In genomic region chr12:76031081-76031413, GRCh38 we compare ENCODE assay signal across 8 cellular contexts. TPM values are rescaled to one million over a fixed set of nuclear protein-coding genes. Genes with fewer than 3 reads are reported as not detected.
DNase-seq lines count a peak whose midpoint lies in the region; ATAC-seq and TF ChIP-seq lines count a peak whose summit lies in the region.

No MANE protein-coding gene starts in this region.

- H3K27ac ChIP-seq in C4-2B (peak overlapping the region; percentile 80), GM23338 (ENCODE audit: low read depth) (no peak overlapping the region), SJSA1 (peak overlapping the region; percentile 89), fibroblast of lung (ENCODE audit: insufficient read depth, low read length) (peak overlapping the region; percentile 97), prostate gland (peak overlapping the region; percentile 85 to 92)

- peak overlapping the region; percentile 94 for H3K4me3 Mint-ChIP-seq in GM23338

- no peak overlapping the region for H2AFZ ChIP-seq in GM23338
- H2AFZ ChIP-seq in fibroblast of lung (ENCODE audit: low read length) = no peak overlapping the region

- H4K20me1 ChIP-seq in GM23338 (replicated peaks; ENCODE audit: insufficient read depth) (no peaks in the 10 kb centered on the region), fibroblast of lung (ENCODE audit: control insufficient read depth, extremely low read depth, insufficient read depth, low read length) (no peaks in the 10 kb centered on the region)

- H3K4me2 ChIP-seq in GM23338 (peak overlapping the region; percentile 77), fibroblast of lung (ENCODE audit: extremely low read depth, insufficient read depth, low read length) (no peak overlapping the region)

- peaks cover 38% of the 10 kb centered on the region for H3K4me1 Mint-ChIP-seq in GM23338

- no peaks in the 10 kb centered on the region for H3K9me3 ChIP-seq in SJSA1 (replicated peaks)
- H3K9me3 ChIP-seq in fibroblast of lung (ENCODE audit: control insufficient read depth, insufficient read depth, low read depth, low read length) = no peaks in the 10 kb centered on the region
- no peaks in the 10 kb centered on the region for H3K9me3 ChIP-seq in prostate gland

- H3K79me2 ChIP-seq in GM23338 (replicated peaks; ENCODE audit: insufficient read depth) (peaks cover 17% of the 10 kb centered on the region), fibroblast of lung (ENCODE audit: control insufficient read depth, insufficient read depth, low read length) (peaks cover 84% of the 10 kb centered on the region)

- peak overlapping the region; percentile 99 for H3K9ac ChIP-seq in fibroblast of lung (ENCODE audit: insufficient read depth, low read length)

- H3F3A ChIP-seq in GM23338 (replicated peaks; ENCODE audit: low read depth) = no peaks in the 10 kb centered on the region

- ATAC-seq in GM23338 (peak; percentile 24), sciatic nerve (no peak)

- H3K36me3 ChIP-seq in GM23338 (ENCODE audit: insufficient read depth) (peaks cover 3% of the 10 kb centered on the region; the same call in 1 of the 2 replicates), SJSA1 (peaks cover 50% of the 10 kb centered on the region), fibroblast of lung (ENCODE audit: control insufficient read depth, insufficient read depth, low read length) (peaks cover 8% of the 10 kb centered on the region), prostate gland (no peaks in the 10 kb centered on the region)

- DNase-seq in GM23338 (ENCODE audit: low spot score) = no peak
- DNase-seq in SJSA1 (ENCODE audit: low read depth in 1 of 2, low spot score in 2 of 2) = no peak
- DNase-seq in fibroblast of lung (ENCODE audit: low read depth in 2 of 2) = no peak
- DNase-seq in prostate gland (ENCODE audit: low spot score) = no peak
- no peak for DNase-seq in stimulated activated CD4-positive, alpha-beta T cell treated with anti-CD3 and anti-CD28 coated beads, Interleukin-1b, Interleukin-23, amount 100 ng/mL, for 48 hours
- no peak for DNase-seq in sciatic nerve (ENCODE audit: low spot score)
- DNase-seq in foreskin melanocyte = no peak

- peaks cover 31% of the 10 kb centered on the region for H3K36me3 Mint-ChIP-seq in GM23338 (ENCODE audit: low read depth)

- peaks cover 9% of the 10 kb centered on the region for H3K27me3 Mint-ChIP-seq in GM23338 (ENCODE audit: insufficient read depth, low read depth, poor library complexity)

- WGBS in prostate gland = 0% methylated on average over 20 of the region's 26 CpGs

- no peak overlapping the region for H3K27ac Mint-ChIP-seq in GM23338

- peaks cover 3% of the 10 kb centered on the region; the same call in 1 of the 3 replicates for H3K9me3 Mint-ChIP-seq in GM23338

- no peak for TF ChIP-seq POLR2A in prostate gland (IDR thresholded peaks at IDR 0.05)

- H3K4me3 ChIP-seq in GM23338 (peak overlapping the region; percentile 80), SJSA1 (peak overlapping the region; percentile 71), fibroblast of lung (replicated peaks in 1 of 4; ENCODE audit: control extremely low read depth in 1 of 4, insufficient read depth in 1 of 4, low read depth in 3 of 4, low read length in 4 of 4) (peak overlapping the region; percentile 89 to 98 (median 94)), prostate gland (peak overlapping the region; percentile 47 to 69)

- peaks cover 16% of the 10 kb centered on the region for H3K27me3 ChIP-seq in GM23338 (ENCODE audit: insufficient read depth)
- H3K27me3 ChIP-seq in SJSA1 (replicated peaks) = no peaks in the 10 kb centered on the region
- H3K27me3 ChIP-seq in fibroblast of lung (ENCODE audit: control insufficient read depth, insufficient read depth, low read length) = no peaks in the 10 kb centered on the region
- H3K27me3 ChIP-seq in prostate gland (replicated peaks; ENCODE audit: insufficient read depth) = no peaks in the 10 kb centered on the region

- no peak for TF ChIP-seq CTCF in C4-2B (conservative IDR thresholded peaks at IDR 0.05)
- TF ChIP-seq CTCF in GM23338 (conservative IDR thresholded peaks at IDR 0.05; ENCODE audit: low read depth in 2 of 2) = no peak
- TF ChIP-seq CTCF in fibroblast of lung (conservative IDR thresholded peaks at IDR 0.05 in 1 of 2, IDR thresholded peaks at IDR 0.05 in 1 of 2; ENCODE audit: low read depth in 1 of 2, low read length in 2 of 2) = no peak
- TF ChIP-seq CTCF in prostate gland (IDR thresholded peaks at IDR 0.05) = no peak

- H3K4me1 ChIP-seq in GM23338 (ENCODE audit: insufficient read depth) (peaks cover 29% of the 10 kb centered on the region), SJSA1 (replicated peaks) (peaks cover 34% of the 10 kb centered on the region), fibroblast of lung (ENCODE audit: control insufficient read depth, extremely low read depth, insufficient read depth, low read length) (peaks cover 7% of the 10 kb centered on the region), prostate gland (replicated peaks) (no peaks in the 10 kb centered on the region)

- H3K9me2 ChIP-seq in GM23338 (ENCODE audit: insufficient read depth) = no peaks in the 10 kb centered on the region

- intact Hi-C loops in prostate gland (cut with DNase I) = loop anchor here (2.0 to 10.0 kb wide), 5 partner anchors 209 to 524 kb away; partner anchors contain the start of genes BBS10 and OSBPL8
- intact Hi-C loops in sciatic nerve (cut with DNase I) = loop anchor here (10.0 kb wide), 1 partner anchor 506 kb away; no protein-coding TSS in a partner anchor

TF ChIP-seq in GM23338, 12 proteins besides CTCF, POLR2A, EP300 and RAD21 (continues in another document):
- TF ChIP-seq EZH2phosphoT487 (IDR thresholded peaks at IDR 0.05; ENCODE audit: unreplicated experiment) (no peak), CREB1 (CRISPR knock-in tag; IDR thresholded peaks at IDR 0.05; ENCODE audit: low read depth) (no peak), NANOG (IDR thresholded peaks at IDR 0.05; ENCODE audit: borderline replicate concordance) (no peak), ZNF114 (CRISPR knock-in tag; IDR thresholded peaks at IDR 0.05) (no peak), STAT1 (IDR thresholded peaks at IDR 0.05; ENCODE audit: unreplicated experiment) (no peak), REST (IDR thresholded peaks at IDR 0.05; ENCODE audit: unreplicated experiment) (no peak), JUNB (IDR thresholded peaks at IDR 0.05; ENCODE audit: unreplicated experiment) (no peak)

RNA-seq across cellular contexts. Expression of gene PHLDA1, which starts 0.5 kb away (rescaled TPM):
- 19.3 and 21.6 TPM in 2 replicates for total RNA-seq in GM23338 (2014; rRNA removed; shearing (Covaris generic))
- polyA plus RNA-seq in GM23338 (2016; fragmentation: Nextera tagmentation; extraction: Ambion mirVana) = 11.6 and 11.7 TPM in 2 replicates
- total RNA-seq in SJSA1 (2014; rRNA removed; shearing (Covaris generic)) = 19.5 and 23.6 TPM in 2 replicates
- 127 and 252 TPM in 2 replicates for total RNA-seq in fibroblast of lung
- polyA plus RNA-seq in fibroblast of lung = 48.1 and 125 TPM in 2 replicates
- 50.4 and 127 TPM in 2 replicates for polyA plus RNA-seq in fibroblast of lung (2012)
- polyA minus RNA-seq in fibroblast of lung (ENCODE audit: low replicate concordance) = 22.8 and 76.1 TPM in 2 replicates
- total RNA-seq in prostate gland = 10 to 100 TPM in 1 of 2 donors, 1 to 10 TPM in 1; 8.8 to 11.8 TPM
- total RNA-seq in sciatic nerve = 34.2 TPM

RNA-seq across cellular contexts. Expression of gene NAP1L1, which starts 53.4 kb away (rescaled TPM):
- 658 and 693 TPM in 2 replicates for total RNA-seq in GM23338 (2014; rRNA removed; shearing (Covaris generic))
- 996 and 999 TPM in 2 replicates for polyA plus RNA-seq in GM23338 (2016; fragmentation: Nextera tagmentation; extraction: Ambion mirVana)
- 287 and 521 TPM in 2 replicates for total RNA-seq in SJSA1 (2014; rRNA removed; shearing (Covaris generic))
- total RNA-seq in fibroblast of lung = 275 and 299 TPM in 2 replicates
- 574 and 695 TPM in 2 replicates for polyA plus RNA-seq in fibroblast of lung
- 533 and 666 TPM in 2 replicates for polyA plus RNA-seq in fibroblast of lung (2012)
- polyA minus RNA-seq in fibroblast of lung (ENCODE audit: low replicate concordance) = 9.2 and 16.5 TPM in 2 replicates
- 100 to 1,000 TPM; 223 to 325 TPM for total RNA-seq in prostate gland
- total RNA-seq in sciatic nerve = 425 TPM
